ENCODE assay signal across 19 cellular contexts in the genomic region with DNA sequence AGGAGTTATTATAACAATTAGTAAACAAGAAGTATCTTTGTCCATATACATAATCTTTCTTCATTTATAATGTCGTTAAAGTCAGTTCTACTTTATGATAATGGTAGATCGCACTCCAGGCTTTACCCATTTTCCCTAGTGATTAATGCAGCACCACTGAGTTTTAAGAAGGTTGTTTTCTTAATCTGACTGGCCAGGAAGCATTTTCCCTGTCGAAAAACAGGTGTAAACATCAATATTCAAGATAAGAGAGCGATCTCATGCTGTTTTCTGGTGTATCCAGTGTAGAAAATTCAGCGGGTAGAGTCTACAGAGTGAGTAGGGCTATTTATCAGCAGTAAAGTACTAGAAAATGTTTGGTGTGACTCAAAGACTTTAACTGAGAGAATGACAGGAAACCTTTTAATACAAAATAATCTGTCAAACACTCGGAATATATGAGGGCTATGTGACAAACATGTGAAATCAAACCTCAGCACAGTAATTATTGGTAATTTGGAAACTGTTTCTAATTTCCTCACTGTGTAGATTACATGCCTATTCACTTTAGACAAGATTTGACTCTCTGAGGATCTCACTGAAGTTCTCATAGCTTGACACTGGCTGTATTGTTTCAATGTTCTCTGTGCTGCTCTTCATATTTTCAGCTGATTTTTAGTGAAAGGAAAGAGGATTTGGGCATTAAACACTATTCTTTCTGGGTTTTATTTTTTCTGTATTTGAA.
DNase-seq lines count a peak whose midpoint lies in the region; ATAC-seq lines count a peak whose summit lies in the region.
"Had no signal": no experiment of that assay in that cellular context is flagged by ENCODE, and none has a peak within 500 bp of the region (broad histone marks: within the 10 kb centered on the region; RNA-seq: fewer than 3 reads in every experiment).

No MANE protein-coding gene starts in this region.

- no peak for ATAC-seq in GM21825 (IDR thresholded peaks at IDR 0.05; ENCODE audit: unreplicated experiment)

- DNase-seq in NCI-H1417 (lab: John Stamatoyannopoulos, UW): peak in 2 of 3 experiments; percentile 35 to 74
- DNase-seq in OCI-M1 (lab: John Stamatoyannopoulos, UW): peak; percentile 52
- peak; percentile 33 for DNase-seq in globus pallidus (ENCODE audit: low spot score)
- DNase-seq in pons (ENCODE audit: low spot score): peak; percentile 54
- DNase-seq in NCI-H226: no peak
- DNase-seq in COLO829 (ENCODE audit: low spot score): no peak
- DNase-seq in NOMO-1 treated with DMSO at 0.1 percent for 48 hours (lab: John Stamatoyannopoulos, UW; ENCODE audit: unreplicated experiment): no peak
- DNase-seq: CD4-positive, CD25-positive, alpha-beta regulatory T cell; DMS53; NCI-H1048; NCI-H1436; NCI-H187; NCI-H2081 treated with DMSO at 0.1 percent for 48 hours; NCI-H2171 treated with DMSO at 0.1 percent for 48 hours; NCI-H524; NCI-H774; Right ventricle myocardium superior; RPMI8226 had no signal

Comparison
In these comparisons a context has a peak if more than half of its experiments do, and no peak if none do; other contexts are left out.
1. DNase-seq: peak in NCI-H1417 (2 of 3), OCI-M1 (single experiment), globus pallidus (single experiment) and pons (single experiment); none in NCI-H226 (single experiment), COLO829 (single experiment) and NOMO-1 treated with DMSO at 0.1 percent for 48 hours (single experiment).